21 cellular contexts compared by ENCODE assay signal in the genomic region with DNA sequence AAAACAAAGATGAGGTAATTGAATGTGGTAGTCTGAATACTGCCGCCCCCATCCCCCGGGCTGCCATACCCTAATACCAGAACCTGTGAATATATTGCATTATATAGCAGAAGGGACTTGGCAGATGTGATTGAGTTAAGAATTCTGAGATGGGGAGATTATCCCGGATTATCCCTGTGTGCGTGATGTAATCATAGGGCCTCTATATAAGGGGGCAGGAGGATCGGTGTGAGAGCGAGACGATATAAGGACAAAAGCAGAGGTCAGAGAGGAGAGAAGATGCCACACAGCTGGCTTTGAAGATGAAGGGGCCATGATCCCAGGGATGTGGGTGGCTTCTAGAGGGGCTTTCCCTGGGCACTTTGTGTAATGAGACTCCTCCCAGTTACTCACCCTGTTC.
DNase-seq lines count a peak whose midpoint lies in the region; ATAC-seq, FAIRE-seq and TF ChIP-seq lines count a peak whose summit lies in the region.
"Had no signal": no experiment of that assay in that cellular context is flagged by ENCODE, and none has a peak within 500 bp of the region (broad histone marks: within the 10 kb centered on the region; RNA-seq: fewer than 3 reads in every experiment).

No MANE protein-coding gene starts in this region.

- H3K36me3 ChIP-seq in kidney (ENCODE audit: control insufficient read depth in 1 of 2, insufficient read depth in 2 of 2, low read length in 2 of 2), result no peaks in the 10 kb centered on the region
- H3K36me3 ChIP-seq: BLaER1, HAP-1 had no signal

- H3K4me3 Mint-ChIP-seq in HFFc6, result no peak overlapping the region
- H3K4me3 Mint-ChIP-seq: B cell; CD4-positive, CD25-positive, alpha-beta regulatory T cell; CD8-positive, alpha-beta T cell had no signal

- H3K9me3 Mint-ChIP-seq in HFFc6, result no peaks in the 10 kb centered on the region
- H3K9me3 Mint-ChIP-seq: CD8-positive, alpha-beta T cell had no signal

- no peak overlapping the region for H3K27ac ChIP-seq in kidney (ENCODE audit: low read depth in 2 of 2, low read length in 2 of 2)
- H3K27ac ChIP-seq: 22Rv1, BLaER1, C4-2B had no signal

- no peaks in the 10 kb centered on the region for H3K9me3 ChIP-seq in kidney (ENCODE audit: control insufficient read depth in 1 of 2, low read length in 2 of 2)
- H3K9me3 ChIP-seq: BLaER1, HAP-1 had no signal

- TF ChIP-seq CTCF in kidney (IDR thresholded peaks at IDR 0.05; ENCODE audit: borderline replicate concordance, extremely low read depth, insufficient read depth) (no peak), HFFc6 (IDR thresholded peaks at IDR 0.05) (no peak)

- no peaks in the 10 kb centered on the region for H3K36me3 Mint-ChIP-seq in HFFc6 (ENCODE audit: low read depth)
- H3K36me3 Mint-ChIP-seq: CD4-positive, CD25-positive, alpha-beta regulatory T cell; CD8-positive, alpha-beta T cell had no signal

- FAIRE-seq in kidney (lab: Jason Lieb, UNC), result no peak
- FAIRE-seq: A204.1, GM12891, GM18507, H54 had no signal

- H3K27me3 Mint-ChIP-seq in HFFc6 (ENCODE audit: insufficient read depth), result peaks cover 1% of the 10 kb centered on the region
- H3K27me3 Mint-ChIP-seq: CD4-positive, CD25-positive, alpha-beta regulatory T cell had no signal

- peaks cover 0 to 2% of the 10 kb centered on the region in 2 donors for H3K4me1 ChIP-seq in kidney (ENCODE audit: control insufficient read depth in 1 of 2, insufficient read depth in 1 of 2, low read depth in 1 of 2, low read length in 2 of 2)
- H3K4me1 ChIP-seq: BLaER1, HAP-1 had no signal

- DNase-seq in D341Med (ENCODE audit: low spot score) (peak; percentile 68), NCI-H82 (lab: John Stamatoyannopoulos, UW) (peak; percentile 99), SK-N-DZ (ENCODE audit: low spot score) (peak; percentile 35), kidney (no peak), HFFc6 (no peak)
- DNase-seq: CD4-positive, CD25-positive, alpha-beta regulatory T cell; CD8-positive, alpha-beta T cell; DMS53; DMS79 treated with DMSO at 0.1 percent for 48 hours; GF-D8; GOT3 had no signal

- intact Hi-C loops in kidney (cut with DNase I), result no loop called here

- no peak for ATAC-seq in activated CD4-positive, CD25-positive, alpha-beta regulatory T cell treated with anti-CD3 and anti-CD28 coated beads, Interleukin-2, amount 50 U/mL, for 24 hours
- ATAC-seq: CD8-positive, alpha-beta T cell had no signal

- H3K4me3 ChIP-seq in kidney (ENCODE audit: low read length in 2 of 2), result no peak overlapping the region
- H3K4me3 ChIP-seq: BLaER1, HAP-1 had no signal

- H3K27ac Mint-ChIP-seq in HFFc6, result no peak overlapping the region
- H3K27ac Mint-ChIP-seq: B cell; CD4-positive, CD25-positive, alpha-beta regulatory T cell; CD8-positive, alpha-beta T cell had no signal

- peaks cover 29% of the 10 kb centered on the region for H3K4me1 Mint-ChIP-seq in HFFc6 (ENCODE audit: low read depth)
- H3K4me1 Mint-ChIP-seq: B cell; CD4-positive, CD25-positive, alpha-beta regulatory T cell had no signal

- H3K9ac ChIP-seq in kidney (ENCODE audit: low read length in 2 of 2), result no peak overlapping the region
- H3K9ac ChIP-seq: BLaER1 had no signal

Comparison
In these comparisons a context has a peak if more than half of its experiments do, and no peak if none do; other contexts are left out.
1. DNase-seq: peak in D341Med (single experiment), NCI-H82 (single experiment) and SK-N-DZ (single experiment); none in kidney (single experiment) and HFFc6 (single experiment).